ENCODE assay signal across 18 cellular contexts in genomic region chr2:12479042-12479601, GRCh38.
DNase-seq lines count a peak whose midpoint lies in the region; ATAC-seq and TF ChIP-seq lines count a peak whose summit lies in the region.
"Had no signal": no experiment of that assay in that cellular context is flagged by ENCODE, and none has a peak within 500 bp of the region (broad histone marks: within the 10 kb centered on the region; RNA-seq: fewer than 3 reads in every experiment).

No MANE protein-coding gene starts in this region.

- H3K36me3 Mint-ChIP-seq in chondrocyte (ENCODE audit: low read depth): no peaks in the 10 kb centered on the region
- peaks cover 12% of the 10 kb centered on the region for H3K36me3 Mint-ChIP-seq in activated naive CD4-positive, alpha-beta T cell treated with anti-CD3 and anti-CD28 coated beads, Interleukin-2, amount 10 ng/mL, durations not matched to agents 7 days and 5 days

- H3K18ac ChIP-seq in mesenchymal stem cell (ENCODE audit: low read depth in 1 of 2, low read length in 2 of 2): no peak overlapping the region

- H3K27ac ChIP-seq in mesenchymal stem cell (ENCODE audit: low read length, poor library complexity, severe bottlenecking): no peak overlapping the region
- H3K27ac ChIP-seq: SJCRH30, stomach, vagina had no signal

- peak overlapping the region; percentile 31 for H2BK5ac ChIP-seq in mesenchymal stem cell (ENCODE audit: low read depth, low read length, poor library complexity, severe bottlenecking)

- H2AFZ ChIP-seq in mesenchymal stem cell (ENCODE audit: low read depth, low read length): no peak overlapping the region

- peak overlapping the region; percentile 92 for H3K27ac Mint-ChIP-seq in chondrocyte (ENCODE audit: unreplicated experiment)
- H3K27ac Mint-ChIP-seq in activated naive CD4-positive, alpha-beta T cell treated with anti-CD3 and anti-CD28 coated beads, Interleukin-2, amount 10 ng/mL, durations not matched to agents 7 days and 5 days: no peak overlapping the region
- H3K27ac Mint-ChIP-seq: activated CD4-positive, alpha-beta memory T cell treated with anti-CD3 and anti-CD28 coated beads, Interleukin-2, amount 10 ng/mL, durations not matched to agents 7 days and 5 days; HFFc6; nephron had no signal

- H3K9ac ChIP-seq in mesenchymal stem cell (ENCODE audit: low read length): peak overlapping the region; percentile 52

- CTCF ChIA-PET in activated naive CD4-positive, alpha-beta T cell treated with anti-CD3 and anti-CD28 coated beads, Interleukin-2, amount 10 ng/mL, durations not matched to agents 7 days and 5 days (lab: Charles Lee): no interaction called here

- H3K4me1 ChIP-seq in mesenchymal stem cell (ENCODE audit: control insufficient read depth, insufficient read depth, low read depth, low read length): no peaks in the 10 kb centered on the region
- H3K4me1 ChIP-seq: SJCRH30, vagina had no signal

- DNase-seq in ELR (ENCODE audit: low read depth) (peak; percentile 39), NOMO-1 treated with DMSO at 0.1 percent for 48 hours (lab: John Stamatoyannopoulos, UW; ENCODE audit: unreplicated experiment) (peak; percentile 46), chondrocyte (ENCODE audit: low spot score) (no peak), mesenchymal stem cell (no peak), anterior cingulate cortex (lab: John Stamatoyannopoulos, UW) (no peak), DMS53 (lab: John Stamatoyannopoulos, UW) (no peak)
- no peak for DNase-seq in activated naive CD4-positive, alpha-beta T cell treated with anti-CD3 and anti-CD28 coated beads, Interleukin-2, amount 10 ng/mL, durations not matched to agents 7 days and 5 days
- DNase-seq: activated CD4-positive, alpha-beta memory T cell treated with anti-CD3 and anti-CD28 coated beads, Interleukin-2, amount 10 ng/mL, durations not matched to agents 7 days and 5 days; aorta; HFFc6; NCI-H1436; NCI-H345; SJCRH30; stimulated activated CD4-positive, alpha-beta T cell treated with anti-CD3 and anti-CD28 coated beads, Interleukin-15, amount 100 ng/mL, for 24 hours; stomach had no signal

- H3K4ac ChIP-seq in mesenchymal stem cell (ENCODE audit: low read depth in 1 of 2, low read length in 2 of 2): no peak overlapping the region

- no peaks in the 10 kb centered on the region for H3K79me1 ChIP-seq in mesenchymal stem cell (replicated peaks; ENCODE audit: low read length, poor library complexity, severe bottlenecking)

- no peak overlapping the region for H3K4me2 ChIP-seq in mesenchymal stem cell (ENCODE audit: low read length, poor library complexity, severe bottlenecking)

- H3K27me3 ChIP-seq in mesenchymal stem cell (ENCODE audit: control insufficient read depth in 1 of 2, insufficient read depth in 1 of 2, low read length in 2 of 2): no peaks in the 10 kb centered on the region
- H3K27me3 ChIP-seq: SJCRH30, stomach, vagina had no signal

- WGBS in mesenchymal stem cell: 92% methylated on average over 3 of the region's 3 CpGs

- H2BK120ac ChIP-seq in mesenchymal stem cell (ENCODE audit: low read depth, low read length): no peak overlapping the region

- no peak for TF ChIP-seq CTCF in chondrocyte (IDR thresholded peaks at IDR 0.05)

- no peaks in the 10 kb centered on the region for H3K9me3 ChIP-seq in mesenchymal stem cell (ENCODE audit: control insufficient read depth, low read length)
- H3K9me3 ChIP-seq: SJCRH30, stomach, vagina had no signal

- no peak for ATAC-seq in GM21528 (IDR thresholded peaks at IDR 0.05; ENCODE audit: low FRiP score, unreplicated experiment)

- no peaks in the 10 kb centered on the region for H3K36me3 ChIP-seq in mesenchymal stem cell (ENCODE audit: control insufficient read depth in 1 of 2, insufficient read depth in 2 of 2, low read depth in 1 of 2, low read length in 2 of 2)
- H3K36me3 ChIP-seq: SJCRH30, stomach, vagina had no signal

- H3K9me3 Mint-ChIP-seq in chondrocyte (ENCODE audit: low read depth): peaks cover 8% of the 10 kb centered on the region
- H3K9me3 Mint-ChIP-seq in activated naive CD4-positive, alpha-beta T cell treated with anti-CD3 and anti-CD28 coated beads, Interleukin-2, amount 10 ng/mL, durations not matched to agents 7 days and 5 days: peaks cover 20% of the 10 kb centered on the region

- no peak overlapping the region for H3K4me3 Mint-ChIP-seq in chondrocyte (ENCODE audit: unreplicated experiment)
- no peak overlapping the region for H3K4me3 Mint-ChIP-seq in activated naive CD4-positive, alpha-beta T cell treated with anti-CD3 and anti-CD28 coated beads, Interleukin-2, amount 10 ng/mL, durations not matched to agents 7 days and 5 days
- H3K4me3 Mint-ChIP-seq: activated CD4-positive, alpha-beta memory T cell treated with anti-CD3 and anti-CD28 coated beads, Interleukin-2, amount 10 ng/mL, durations not matched to agents 7 days and 5 days; HFFc6; nephron had no signal

- no peaks in the 10 kb centered on the region for H3K27me3 Mint-ChIP-seq in chondrocyte (ENCODE audit: low read depth)
- H3K27me3 Mint-ChIP-seq in activated naive CD4-positive, alpha-beta T cell treated with anti-CD3 and anti-CD28 coated beads, Interleukin-2, amount 10 ng/mL, durations not matched to agents 7 days and 5 days: no peaks in the 10 kb centered on the region
- H3K27me3 Mint-ChIP-seq: activated CD4-positive, alpha-beta memory T cell treated with anti-CD3 and anti-CD28 coated beads, Interleukin-2, amount 10 ng/mL, durations not matched to agents 7 days and 5 days had no signal

- H3K4me1 Mint-ChIP-seq in chondrocyte (ENCODE audit: low read depth): peaks cover 18% of the 10 kb centered on the region
- H3K4me1 Mint-ChIP-seq in activated naive CD4-positive, alpha-beta T cell treated with anti-CD3 and anti-CD28 coated beads, Interleukin-2, amount 10 ng/mL, durations not matched to agents 7 days and 5 days: peaks cover 2% of the 10 kb centered on the region

- H4K8ac ChIP-seq in mesenchymal stem cell (ENCODE audit: low read length): no peak overlapping the region

- H2AK5ac ChIP-seq in mesenchymal stem cell (ENCODE audit: low read length, severe bottlenecking): no peak overlapping the region

- no peak overlapping the region for H2BK12ac ChIP-seq in mesenchymal stem cell (ENCODE audit: low read length in 2 of 2)

- H4K91ac ChIP-seq in mesenchymal stem cell (ENCODE audit: low read length): no peak overlapping the region

- no peak overlapping the region for H3K14ac ChIP-seq in mesenchymal stem cell (ENCODE audit: low read length in 2 of 2)

- H3K23ac ChIP-seq in mesenchymal stem cell (ENCODE audit: low read length in 2 of 2): no peak overlapping the region

- H3K4me3 ChIP-seq in mesenchymal stem cell (ENCODE audit: insufficient read depth in 1 of 2, low read depth in 1 of 2, low read length in 2 of 2): no peak overlapping the region
- H3K4me3 ChIP-seq: SJCRH30, stomach, vagina had no signal

- H2BK15ac ChIP-seq in mesenchymal stem cell (ENCODE audit: low read depth, poor library complexity, severe bottlenecking): no peak overlapping the region

Comparison
In these comparisons a context has a peak if more than half of its experiments do, and no peak if none do; other contexts are left out.
1. DNase-seq: peak in ELR (single experiment) and NOMO-1 treated with DMSO at 0.1 percent for 48 hours (single experiment); none in chondrocyte (single experiment), mesenchymal stem cell (single experiment), activated naive CD4-positive, alpha-beta T cell treated with anti-CD3 and anti-CD28 coated beads, Interleukin-2, amount 10 ng/mL, durations not matched to agents 7 days and 5 days (single experiment), anterior cingulate cortex (0 of 58) and DMS53 (single experiment).